Comparison of ENCODE assay signal across 10 cellular contexts in genomic region chr4:147843162-147843561, GRCh38.
DNase-seq lines count a peak whose midpoint lies in the region; ATAC-seq and TF ChIP-seq lines count a peak whose summit lies in the region.
"Had no signal": no experiment of that assay in that cellular context is flagged by ENCODE, and none has a peak within 500 bp of the region (broad histone marks: within the 10 kb centered on the region; RNA-seq: fewer than 3 reads in every experiment).

No MANE protein-coding gene starts in this region.

- H3K36me3 ChIP-seq in PC-3 (ENCODE audit: low read depth, low read length) = no peaks in the 10 kb centered on the region
- no peaks in the 10 kb centered on the region for H3K36me3 ChIP-seq in mesendoderm (ENCODE audit: control insufficient read depth, insufficient read depth, low read length)

- H4K20me1 ChIP-seq in PC-3 (ENCODE audit: low read length) = no peaks in the 10 kb centered on the region

- no peak overlapping the region for H2BK5ac ChIP-seq in mesendoderm (ENCODE audit: low read length)

- no peak overlapping the region for H3K27ac ChIP-seq in PC-3 (ENCODE audit: low read length)
- H3K27ac ChIP-seq in mesendoderm (ENCODE audit: low read depth, low read length) = no peak overlapping the region

- H3K56ac ChIP-seq in mesendoderm (ENCODE audit: low read length) = no peak overlapping the region

- H2BK120ac ChIP-seq in mesendoderm (ENCODE audit: low read depth, low read length) = no peak overlapping the region

- no peak overlapping the region for H2AFZ ChIP-seq in PC-3 (ENCODE audit: low read length)

- H3K79me1 ChIP-seq in mesendoderm (ENCODE audit: low read length) = peaks cover 2% of the 10 kb centered on the region

- H3K27me3 ChIP-seq in PC-3 (ENCODE audit: low read length) = no peaks in the 10 kb centered on the region
- no peaks in the 10 kb centered on the region for H3K27me3 ChIP-seq in mesendoderm (ENCODE audit: insufficient read depth, low read length, poor library complexity)

- intact Hi-C loops in PC-3 (cut with micrococcal nuclease) = no loop called here

- H3F3A ChIP-seq in PC-3 (ENCODE audit: low read length, unreplicated experiment) = no peaks in the 10 kb centered on the region

- no peak overlapping the region for H3K4ac ChIP-seq in mesendoderm (ENCODE audit: low read depth, low read length)

- no peak overlapping the region for H2BK15ac ChIP-seq in mesendoderm (replicated peaks; ENCODE audit: low read depth)

- peak; percentile 50 for TF ChIP-seq CTCF in PC-3 (conservative IDR thresholded peaks at IDR 0.05; ENCODE audit: low read depth, low read length)

- no peaks in the 10 kb centered on the region for H3K79me2 ChIP-seq in PC-3 (ENCODE audit: low read length)
- no peaks in the 10 kb centered on the region for H3K79me2 ChIP-seq in mesendoderm (ENCODE audit: control insufficient read depth, insufficient read depth, low read length)

- POLR2A ChIA-PET in PC-3 (lab: Charles Lee; ENCODE audit: unreplicated experiment) = no interaction called here

- H2AK5ac ChIP-seq in mesendoderm (ENCODE audit: low read length) = no peak overlapping the region

- no peak overlapping the region for H4K8ac ChIP-seq in mesendoderm (ENCODE audit: low read depth, low read length)

- CTCF ChIA-PET in PC-3 (lab: Charles Lee) = no interaction called here

- H3K4me2 ChIP-seq in PC-3 (ENCODE audit: low read length) (no peak overlapping the region), mesendoderm (ENCODE audit: low read length) (no peak overlapping the region)

- no TSS peak for BruUV-seq in PC-3 (replicated peaks; lab: Mats Ljungman, UMichigan)

- H3K18ac ChIP-seq in mesendoderm (ENCODE audit: low read length) = no peak overlapping the region

- H3K4me3 ChIP-seq in PC-3 (ENCODE audit: low read length) = no peak overlapping the region
- no peak overlapping the region for H3K4me3 ChIP-seq in mesendoderm (ENCODE audit: low read length)

- H3K9me3 ChIP-seq in PC-3 (ENCODE audit: low read length) = no peaks in the 10 kb centered on the region

- H3K9me2 ChIP-seq in PC-3 (replicated peaks; ENCODE audit: low read length) = no peaks in the 10 kb centered on the region

- no peak overlapping the region for H3K23ac ChIP-seq in mesendoderm (ENCODE audit: low read length)

- no CpG with 5 or more reads among the region's 5 CpGs for WGBS in mesendoderm (ENCODE audit: extremely low coverage, insufficient coverage, low lambda C conversion rate)

- DNase-seq in DMS53 (lab: John Stamatoyannopoulos, UW) = peak; percentile 66
- DNase-seq in PC-3 = peak; percentile 52
- DNase-seq in mesendoderm = peak; percentile 75
- DNase-seq in globus pallidus (ENCODE audit: low spot score) = no peak
- DNase-seq in ureter (ENCODE audit: low spot score) = no peak
- no peak for DNase-seq in NCI-H2107 treated with DMSO at 0.1 percent for 48 hours (lab: John Stamatoyannopoulos, UW; ENCODE audit: unreplicated experiment)
- no peak for DNase-seq in NCI-H2227 treated with DMSO at 0.1 percent for 48 hours (lab: John Stamatoyannopoulos, UW)
- DNase-seq: activated naive CD8-positive, alpha-beta T cell treated with anti-CD3 and anti-CD28 coated beads, Interleukin-2, amount 10 ng/mL, durations not matched to agents 7 days and 5 days; kidney glomerular epithelial cell had no signal

- no peak overlapping the region for H4K5ac ChIP-seq in mesendoderm (ENCODE audit: low read length)

- ATAC-seq in GM19351 (IDR thresholded peaks at IDR 0.05; ENCODE audit: unreplicated experiment) = peak; percentile 43
- ATAC-seq in PC-3 = no peak

- no peaks in the 10 kb centered on the region for H3K4me1 ChIP-seq in PC-3 (ENCODE audit: insufficient read depth, low read length)
- peaks cover 7% of the 10 kb centered on the region for H3K4me1 ChIP-seq in mesendoderm (ENCODE audit: control insufficient read depth, low read depth, low read length)

- H3K9ac ChIP-seq in PC-3 (ENCODE audit: low read length) (no peak overlapping the region), mesendoderm (ENCODE audit: low read length) (no peak overlapping the region)

Comparison
In these comparisons a context has a peak if more than half of its experiments do, and no peak if none do; other contexts are left out.
1. DNase-seq: peak in DMS53 (single experiment), PC-3 (single experiment) and mesendoderm (single experiment); none in globus pallidus (single experiment), ureter (single experiment), NCI-H2107 treated with DMSO at 0.1 percent for 48 hours (single experiment) and NCI-H2227 treated with DMSO at 0.1 percent for 48 hours (single experiment).